ENCODE assay signal across 8 cellular contexts in the genomic region with DNA sequence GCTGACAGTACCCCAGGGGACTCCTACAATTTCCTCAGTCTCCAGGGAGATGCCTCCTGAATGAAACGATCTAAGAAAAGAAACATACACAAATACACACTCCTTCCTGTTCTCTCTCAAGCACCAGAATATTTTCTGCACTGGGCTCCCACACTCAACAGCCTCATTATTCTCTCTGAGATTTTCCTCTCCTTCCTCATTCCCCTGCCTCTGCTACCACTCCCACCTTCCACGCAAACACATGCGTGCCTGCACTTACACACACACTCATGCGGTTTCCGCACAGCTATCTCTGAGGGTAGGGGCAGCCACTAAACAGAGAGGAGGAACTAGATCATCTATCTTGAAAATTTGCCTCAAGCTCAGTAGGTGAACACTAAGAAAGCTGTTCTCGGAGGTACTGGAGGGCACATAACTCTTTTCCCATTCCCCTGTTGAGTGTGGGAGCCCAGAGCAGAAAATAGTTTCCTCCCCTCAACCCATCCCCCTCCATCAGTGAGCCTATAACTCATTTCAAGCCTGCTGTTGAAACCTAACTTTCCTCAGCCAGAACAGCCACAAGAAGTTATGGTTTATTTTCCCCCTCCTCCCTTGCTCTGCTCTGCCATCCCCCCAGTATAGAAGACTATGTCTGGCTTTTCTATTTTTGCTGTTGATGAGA. TPM values are rescaled to one million over a fixed set of nuclear protein-coding genes. Genes with fewer than 3 reads are reported as not detected.
DNase-seq lines count a peak whose midpoint lies in the region; ATAC-seq, FAIRE-seq and TF ChIP-seq lines count a peak whose summit lies in the region.

No MANE protein-coding gene starts in this region.

- no peak overlapping the region for H3K9ac ChIP-seq in endothelial cell of umbilical vein (replicated peaks; ENCODE audit: extremely low read depth, insufficient read depth, low read length)

- H2AFZ ChIP-seq in endothelial cell of umbilical vein (ENCODE audit: low read depth, low read length): peak overlapping the region; percentile 44

- H4K20me1 ChIP-seq in endothelial cell of umbilical vein (replicated peaks; ENCODE audit: control insufficient read depth, extremely low read depth, insufficient read depth, low read length): no peaks in the 10 kb centered on the region

- dilution Hi-C loops in endothelial cell of umbilical vein (cut with MboI; ENCODE audit: extremely low pct_ligation_motif_present, low sequenced_read_pairs): no loop called here

- no peak overlapping the region for H3K27ac ChIP-seq in endothelial cell of umbilical vein (ENCODE audit: insufficient read depth, low read depth, low read length)

- no peak overlapping the region for H3K4me3 ChIP-seq in endothelial cell of umbilical vein (replicated peaks in 1 of 3; ENCODE audit: insufficient read depth in 1 of 3, low read depth in 1 of 3, low read length in 3 of 3)

- no peaks in the 10 kb centered on the region for H3K9me1 ChIP-seq in endothelial cell of umbilical vein (replicated peaks; ENCODE audit: control insufficient read depth, extremely low read depth, insufficient read depth, low read length)

- ATAC-seq in HG02973 (IDR thresholded peaks at IDR 0.05; ENCODE audit: unreplicated experiment): peak; percentile 82
- peak; percentile 95 to 96 for ATAC-seq in stimulated activated naive B cell treated with anti-CD40 and anti-IgM and Interleukin-4, amounts not matched to agents 10 μg/mL and 1 μg/mL and 100 μg/mL, for 72 hours (replicated peaks)

- H3K27me3 ChIP-seq in endothelial cell of umbilical vein (ENCODE audit: control insufficient read depth in 2 of 2, insufficient read depth in 2 of 2, low read length in 2 of 2): peaks cover 0 to 6% of the 10 kb centered on the region in 2 experiments

- peaks cover 3 to 4% of the 10 kb centered on the region in 2 donors for H3K36me3 Mint-ChIP-seq in stimulated activated naive B cell treated with anti-CD40 and anti-IgM and Interleukin-4, amounts not matched to agents 10 μg/mL and 1 μg/mL and 100 μg/mL, for 72 hours

- H3K4me2 ChIP-seq in endothelial cell of umbilical vein (ENCODE audit: insufficient read depth, low read length): no peak overlapping the region

- peak overlapping the region; percentile 15 for H3K27ac Mint-ChIP-seq in stimulated activated naive B cell treated with anti-CD40 and anti-IgM and Interleukin-4, amounts not matched to agents 10 μg/mL and 1 μg/mL and 100 μg/mL, for 72 hours

- POLR2A ChIA-PET in endothelial cell of umbilical vein (lab: Charles Lee): no interaction called here

- in situ Hi-C loops in SK-MEL-5 (cut with HindIII; ENCODE audit: low pct_unique_long_range_greater_than_20kb, low sequenced_read_pairs): no loop called here

- CTCF ChIA-PET in endothelial cell of umbilical vein (lab: Charles Lee): interaction anchor here (1.1 to 2.2 kb wide), 4 partner anchors 13 to 439 kb away, joined by 3 to 5 read pairs (median 4); no protein-coding TSS in a partner anchor

- peak; percentile 57 for DNase-seq in stimulated activated CD4-positive, alpha-beta T cell treated with anti-CD3 and anti-CD28 coated beads, Interleukin-15, amount 100 ng/mL, for 24 hours
- DNase-seq in stimulated activated CD4-positive, alpha-beta T cell treated with anti-CD3 and anti-CD28 coated beads, Interleukin-4, amount 100 ng/mL, for 1 hour: no peak
- peak; percentile 59 for DNase-seq in SK-MEL-5 (ENCODE audit: low read depth, low spot score)
- peak; percentile 3 for DNase-seq in endothelial cell of umbilical vein (ENCODE audit: low read depth, low spot score)
- peak; percentile 42 for DNase-seq in stimulated activated naive B cell treated with anti-CD40 and anti-IgM and Interleukin-4, amounts not matched to agents 10 μg/mL and 1 μg/mL and 100 μg/mL, for 72 hours
- DNase-seq in NCI-H345 (lab: John Stamatoyannopoulos, UW): no peak
- DNase-seq in HuH-7.5 (ENCODE audit: low spot score): no peak

- peaks cover 3 to 4% of the 10 kb centered on the region in 2 donors for H3K9me3 Mint-ChIP-seq in stimulated activated naive B cell treated with anti-CD40 and anti-IgM and Interleukin-4, amounts not matched to agents 10 μg/mL and 1 μg/mL and 100 μg/mL, for 72 hours

- H3K36me3 ChIP-seq in endothelial cell of umbilical vein (ENCODE audit: control insufficient read depth in 2 of 2, extremely low read depth in 1 of 2, insufficient read depth in 2 of 2, low read length in 2 of 2): no peaks in the 10 kb centered on the region

- peak overlapping the region; percentile 69 to 72 for H3K4me3 Mint-ChIP-seq in stimulated activated naive B cell treated with anti-CD40 and anti-IgM and Interleukin-4, amounts not matched to agents 10 μg/mL and 1 μg/mL and 100 μg/mL, for 72 hours

- BruUV-seq in endothelial cell of umbilical vein (replicated peaks; lab: Mats Ljungman, UMichigan): no TSS peak

- peaks cover 8 to 14% of the 10 kb centered on the region in 2 donors for H3K4me1 Mint-ChIP-seq in stimulated activated naive B cell treated with anti-CD40 and anti-IgM and Interleukin-4, amounts not matched to agents 10 μg/mL and 1 μg/mL and 100 μg/mL, for 72 hours

- H3K27me3 Mint-ChIP-seq in stimulated activated naive B cell treated with anti-CD40 and anti-IgM and Interleukin-4, amounts not matched to agents 10 μg/mL and 1 μg/mL and 100 μg/mL, for 72 hours: peaks cover 0 to 4% of the 10 kb centered on the region in 2 donors

- no peaks in the 10 kb centered on the region for H3K79me2 ChIP-seq in endothelial cell of umbilical vein (ENCODE audit: control insufficient read depth, insufficient read depth, low read length)

- intact Hi-C loops in endothelial cell of umbilical vein (cut with micrococcal nuclease): no loop called here

- no peak for TF ChIP-seq POLR2A in endothelial cell of umbilical vein (IDR thresholded peaks at IDR 0.05; ENCODE audit: low read depth, low read length)

- H3K4me1 ChIP-seq in endothelial cell of umbilical vein (ENCODE audit: control insufficient read depth, extremely low read depth, insufficient read depth, low read length): no peaks in the 10 kb centered on the region

- H3K9me3 ChIP-seq in endothelial cell of umbilical vein (replicated peaks; ENCODE audit: control insufficient read depth, insufficient read depth, low read length): no peaks in the 10 kb centered on the region

- TF ChIP-seq CTCF in endothelial cell of umbilical vein (IDR thresholded peaks at IDR 0.05; ENCODE audit: extremely low read depth in 1 of 2, insufficient read depth in 1 of 2, low read depth in 1 of 2, low read length in 2 of 2): no peak

- no peak for FAIRE-seq in endothelial cell of umbilical vein (lab: Jason Lieb, UNC)

TF ChIP-seq in endothelial cell of umbilical vein, 7 proteins besides CTCF, POLR2A, EP300 and RAD21:
- TF ChIP-seq EZH2 (IDR thresholded peaks at IDR 0.05; ENCODE audit: borderline replicate concordance, low read depth, low read length, severe bottlenecking): no peak
- TF ChIP-seq FOS (IDR thresholded peaks at IDR 0.05; ENCODE audit: borderline replicate concordance, insufficient read depth, low read length): no peak

RNA-seq across cellular contexts. Expression of a gene that starts 30.5 kb away (rescaled TPM):
- 16.7 and 17.7 TPM in 2 replicates for total RNA-seq in SK-MEL-5 (2014; rRNA removed; shearing (Covaris generic))
- 9.2 and 10.3 TPM in 2 replicates for polyA plus RNA-seq in SK-MEL-5 (2015; cell fraction: cytosol; rRNA removed)
- polyA plus RNA-seq in SK-MEL-5 (2015; cell fraction: nucleus; rRNA removed): 7.6 and 12.0 TPM in 2 replicates
- 20.0 and 21.2 TPM in 2 replicates for total RNA-seq in endothelial cell of umbilical vein
- polyA plus RNA-seq in endothelial cell of umbilical vein: 8.1 and 9.1 TPM in 2 replicates
- 11.8 and 13.5 TPM in 2 replicates for polyA plus RNA-seq in endothelial cell of umbilical vein (2011; cell fraction: cytosol; rRNA removed)
- 21.4 and 21.9 TPM in 2 replicates for polyA plus RNA-seq in endothelial cell of umbilical vein (2011; cell fraction: nucleus; rRNA removed)
- 13.0 and 21.9 TPM in 2 replicates for polyA plus RNA-seq in endothelial cell of umbilical vein (2012)
- 24.8 and 29.4 TPM in 2 replicates for polyA minus RNA-seq in endothelial cell of umbilical vein
- 11.0 TPM for polyA minus RNA-seq in endothelial cell of umbilical vein (2011; cell fraction: cytosol; rRNA and poly(A)+ RNA removed)
- polyA minus RNA-seq in endothelial cell of umbilical vein (2011; cell fraction: nucleus; rRNA and poly(A)+ RNA removed): 119 and 123 TPM in 2 replicates

Comparison
In these comparisons a context has a peak if more than half of its experiments do, and no peak if none do; other contexts are left out.
1. DNase-seq: peak in stimulated activated CD4-positive, alpha-beta T cell treated with anti-CD3 and anti-CD28 coated beads, Interleukin-15, amount 100 ng/mL, for 24 hours (single experiment), SK-MEL-5 (single experiment), endothelial cell of umbilical vein (single experiment) and stimulated activated naive B cell treated with anti-CD40 and anti-IgM and Interleukin-4, amounts not matched to agents 10 μg/mL and 1 μg/mL and 100 μg/mL, for 72 hours (single experiment); none in stimulated activated CD4-positive, alpha-beta T cell treated with anti-CD3 and anti-CD28 coated beads, Interleukin-4, amount 100 ng/mL, for 1 hour (single experiment), NCI-H345 (single experiment) and HuH-7.5 (single experiment).